In genomic region chr15:42474857-42475256, GRCh38 we compare ENCODE assay signal across 23 cellular contexts. TPM values are rescaled to one million over a fixed set of nuclear protein-coding genes. Genes with fewer than 3 reads are reported as not detected.
DNase-seq lines count a peak whose midpoint lies in the region; ATAC-seq, FAIRE-seq and TF ChIP-seq lines count a peak whose summit lies in the region.
"Had no signal": no experiment of that assay in that cellular context is flagged by ENCODE, and none has a peak within 500 bp of the region (broad histone marks: within the 10 kb centered on the region; RNA-seq: fewer than 3 reads in every experiment).

No MANE protein-coding gene starts in this region.

- H3K27ac ChIP-seq in prostate gland, result peak overlapping the region in 1 of 2 donors; percentile 51

- no peaks in the 10 kb centered on the region for H3K27me3 ChIP-seq in prostate gland (replicated peaks; ENCODE audit: insufficient read depth)
- H3K27me3 ChIP-seq: upper lobe of left lung had no signal

- no peak overlapping the region for H3K4me3 ChIP-seq in prostate gland
- H3K4me3 ChIP-seq: upper lobe of left lung had no signal

- TF ChIP-seq POLR2A in prostate gland (IDR thresholded peaks at IDR 0.05), result no peak

- peaks cover 4% of the 10 kb centered on the region for H3K36me3 Mint-ChIP-seq in activated naive CD8-positive, alpha-beta T cell
- H3K36me3 Mint-ChIP-seq in activated naive CD8-positive, alpha-beta T cell treated with anti-CD3 and anti-CD28 coated beads, Interleukin-2, amount 50 U/mL, for 24 hours (ENCODE audit: low read depth), result peaks cover 6% of the 10 kb centered on the region
- H3K36me3 Mint-ChIP-seq in T-helper 17 cell (ENCODE audit: low read depth), result peaks cover 4% of the 10 kb centered on the region

- peaks cover 4% of the 10 kb centered on the region for H3K4me1 Mint-ChIP-seq in activated naive CD8-positive, alpha-beta T cell (ENCODE audit: low read depth)
- peaks cover 3% of the 10 kb centered on the region for H3K4me1 Mint-ChIP-seq in activated naive CD8-positive, alpha-beta T cell treated with anti-CD3 and anti-CD28 coated beads, Interleukin-2, amount 50 U/mL, for 24 hours
- H3K4me1 Mint-ChIP-seq in T-helper 17 cell, result peaks cover 16% of the 10 kb centered on the region
- H3K4me1 Mint-ChIP-seq: neural crest cell had no signal

- H3K4me1 ChIP-seq in prostate gland (replicated peaks), result no peaks in the 10 kb centered on the region

- H3K27me3 Mint-ChIP-seq in activated naive CD8-positive, alpha-beta T cell, result no peaks in the 10 kb centered on the region
- H3K27me3 Mint-ChIP-seq in activated naive CD8-positive, alpha-beta T cell treated with anti-CD3 and anti-CD28 coated beads, Interleukin-2, amount 50 U/mL, for 24 hours, result no peaks in the 10 kb centered on the region
- no peaks in the 10 kb centered on the region for H3K27me3 Mint-ChIP-seq in T-helper 17 cell
- H3K27me3 Mint-ChIP-seq: stimulated activated naive CD8-positive, alpha-beta T cell treated with anti-CD3 and anti-CD28 coated beads, Interleukin-15, Interleukin-2, amounts not matched to agents 100 ng/mL and 50 ng/mL, for 24 hours had no signal

- intact Hi-C loops in prostate gland (cut with DNase I), result no loop called here

- H3K36me3 ChIP-seq in prostate gland, result no peaks in the 10 kb centered on the region
- H3K36me3 ChIP-seq: upper lobe of left lung had no signal

- no peaks in the 10 kb centered on the region for H3K9me3 Mint-ChIP-seq in activated naive CD8-positive, alpha-beta T cell (ENCODE audit: low read depth)
- H3K9me3 Mint-ChIP-seq in activated naive CD8-positive, alpha-beta T cell treated with anti-CD3 and anti-CD28 coated beads, Interleukin-2, amount 50 U/mL, for 24 hours, result no peaks in the 10 kb centered on the region
- H3K9me3 Mint-ChIP-seq: neural crest cell; stimulated activated naive CD8-positive, alpha-beta T cell treated with anti-CD3 and anti-CD28 coated beads, Interleukin-15, Interleukin-2, amounts not matched to agents 100 ng/mL and 50 ng/mL, for 24 hours had no signal

- no peaks in the 10 kb centered on the region for H3K9me3 ChIP-seq in T-helper 17 cell (ENCODE audit: control insufficient read depth, low read length, poor library complexity, severe bottlenecking)
- H3K9me3 ChIP-seq in prostate gland, result no peaks in the 10 kb centered on the region
- H3K9me3 ChIP-seq: upper lobe of left lung had no signal

- no peak overlapping the region for H3K4me3 Mint-ChIP-seq in activated naive CD8-positive, alpha-beta T cell
- H3K4me3 Mint-ChIP-seq in activated naive CD8-positive, alpha-beta T cell treated with anti-CD3 and anti-CD28 coated beads, Interleukin-2, amount 50 U/mL, for 24 hours, result no peak overlapping the region
- no peak overlapping the region for H3K4me3 Mint-ChIP-seq in T-helper 17 cell
- H3K4me3 Mint-ChIP-seq: neural crest cell; stimulated activated naive CD8-positive, alpha-beta T cell treated with anti-CD3 and anti-CD28 coated beads, Interleukin-15, Interleukin-2, amounts not matched to agents 100 ng/mL and 50 ng/mL, for 24 hours had no signal

- no peak for ATAC-seq in activated naive CD8-positive, alpha-beta T cell treated with anti-CD3 and anti-CD28 coated beads, Interleukin-2, amount 50 U/mL, for 24 hours
- ATAC-seq in T-helper 17 cell (no peak), HG03521 (IDR thresholded peaks at IDR 0.05; ENCODE audit: unreplicated experiment) (no peak)

- TF ChIP-seq CTCF in prostate gland (IDR thresholded peaks at IDR 0.05), result no peak

- FAIRE-seq in HTR-8/SVneo (lab: Jason Lieb, UNC), result no peak
- FAIRE-seq: GM19239, kidney, TTC549 had no signal

- DNase-seq in activated naive CD8-positive, alpha-beta T cell treated with anti-CD3 and anti-CD28 coated beads, Interleukin-2, amount 50 U/mL, for 24 hours, result no peak
- DNase-seq in T-helper 17 cell (no peak), glomerular visceral epithelial cell (ENCODE audit: extremely low spot score) (peak; percentile 38), prostate gland (ENCODE audit: low spot score) (no peak), dermis blood vessel endothelial cell (no peak), HTR-8/SVneo (ENCODE audit: insufficient read length, low spot score) (no peak)
- DNase-seq: activated T-cell treated with anti-CD3 and anti-CD28 coated beads for 4 hours; DND-41; effector CD4-positive, alpha-beta T cell; hippocampal formation; kidney; mesendoderm; MM.1S; NCI-H2029 treated with DMSO at 0.1 percent for 48 hours; NCI-H446 treated with DMSO at 0.1 percent for 48 hours; retina; upper lobe of left lung had no signal

- WGBS in prostate gland, result 77% methylated on average over 2 of the region's 2 CpGs

- peak overlapping the region; percentile 61 for H3K27ac Mint-ChIP-seq in activated naive CD8-positive, alpha-beta T cell
- no peak overlapping the region for H3K27ac Mint-ChIP-seq in activated naive CD8-positive, alpha-beta T cell treated with anti-CD3 and anti-CD28 coated beads, Interleukin-2, amount 50 U/mL, for 24 hours
- peak overlapping the region; percentile 21 for H3K27ac Mint-ChIP-seq in T-helper 17 cell

RNA-seq across cellular contexts. Expression of gene ZNF106, which starts 16.1 kb away (rescaled TPM):
- total RNA-seq in T-helper 17 cell (10 to 100 TPM; 29.7 to 39.8 TPM), prostate gland (10 to 100 TPM; 49.5 to 79.5 TPM), dermis blood vessel endothelial cell (46.3 and 58.3 TPM in 2 replicates)

RNA-seq across cellular contexts. Expression of gene SNAP23, which starts 20.6 kb away (rescaled TPM):
- total RNA-seq in T-helper 17 cell (10 to 100 TPM; 52.6 to 80.7 TPM), prostate gland (10 to 100 TPM; 86.1 to 93.9 TPM), dermis blood vessel endothelial cell (181 and 203 TPM in 2 replicates)
